10 cellular contexts compared by ENCODE assay signal in the genomic region with DNA sequence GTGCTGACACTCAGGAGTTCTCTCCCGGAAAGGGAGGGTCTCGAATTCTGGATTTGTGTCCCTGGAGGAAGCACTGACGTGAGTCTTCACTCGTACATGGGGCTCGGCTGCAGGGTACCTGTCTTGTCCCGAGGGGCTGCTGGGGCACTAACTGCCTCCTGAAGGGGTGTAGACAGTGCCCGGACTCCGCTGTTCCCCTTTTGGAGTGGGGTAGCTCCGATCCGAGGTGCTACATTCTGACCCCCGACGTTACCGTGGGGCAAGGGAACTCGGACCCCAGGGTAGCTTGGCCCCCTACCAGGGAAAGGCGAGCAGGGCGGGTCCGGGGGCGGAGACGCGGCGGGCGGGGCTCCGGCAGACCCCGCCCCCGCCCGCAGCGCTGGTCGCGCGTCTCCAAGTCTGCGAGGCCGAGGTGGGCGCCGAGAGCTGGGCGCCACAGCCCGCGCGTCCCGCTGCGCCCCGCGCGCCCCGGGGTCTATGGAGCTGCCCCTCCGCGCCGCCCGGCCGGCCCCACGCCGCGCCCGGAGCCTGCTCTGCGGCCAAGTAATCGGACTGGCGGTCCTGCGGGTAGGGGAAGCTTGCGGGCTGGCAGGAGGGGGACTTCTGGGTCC. TPM values are rescaled to one million over a fixed set of nuclear protein-coding genes. Genes with fewer than 3 reads are reported as not detected.
DNase-seq lines count a peak whose midpoint lies in the region; ATAC-seq and TF ChIP-seq lines count a peak whose summit lies in the region.
"Had no signal": no experiment of that assay in that cellular context is flagged by ENCODE, and none has a peak within 500 bp of the region (broad histone marks: within the 10 kb centered on the region; RNA-seq: fewer than 3 reads in every experiment).

A gene with protein sequence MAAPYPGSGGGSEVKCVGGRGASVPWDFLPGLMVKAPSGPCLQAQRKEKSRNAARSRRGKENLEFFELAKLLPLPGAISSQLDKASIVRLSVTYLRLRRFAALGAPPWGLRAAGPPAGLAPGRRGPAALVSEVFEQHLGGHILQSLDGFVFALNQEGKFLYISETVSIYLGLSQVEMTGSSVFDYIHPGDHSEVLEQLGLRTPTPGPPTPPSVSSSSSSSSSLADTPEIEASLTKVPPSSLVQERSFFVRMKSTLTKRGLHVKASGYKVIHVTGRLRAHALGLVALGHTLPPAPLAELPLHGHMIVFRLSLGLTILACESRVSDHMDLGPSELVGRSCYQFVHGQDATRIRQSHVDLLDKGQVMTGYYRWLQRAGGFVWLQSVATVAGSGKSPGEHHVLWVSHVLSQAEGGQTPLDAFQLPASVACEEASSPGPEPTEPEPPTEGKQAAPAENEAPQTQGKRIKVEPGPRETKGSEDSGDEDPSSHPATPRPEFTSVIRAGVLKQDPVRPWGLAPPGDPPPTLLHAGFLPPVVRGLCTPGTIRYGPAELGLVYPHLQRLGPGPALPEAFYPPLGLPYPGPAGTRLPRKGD (plus strand): TSS at position 407 of the 611 bp plus-strand sequence. CDS start 1,211 bp downstream, outside the sequence.

- peaks cover 9% of the 10 kb centered on the region; the same call in 1 of the 2 replicates for H3K27me3 ChIP-seq in BJ (ENCODE audit: control insufficient read depth, insufficient read depth, low read length)
- peaks cover 61% of the 10 kb centered on the region for H3K27me3 ChIP-seq in HUES64 (ENCODE audit: insufficient read depth, low read length)
- H3K27me3 ChIP-seq in ectodermal cell (ENCODE audit: control insufficient read depth, insufficient read depth, low read length, poor library complexity, severe bottlenecking) = peaks cover 65% of the 10 kb centered on the region

- CTCF ChIA-PET in BJ (lab: Yijun Ruan, JAX) = interaction anchor here (0.6 to 1.9 kb wide), 5 partner anchors 11 to 60 kb away, joined by 3 to 10 read pairs (median 4); no protein-coding TSS in a partner anchor

- peaks cover 7 to 39% (median 25%) of the 10 kb centered on the region in 5 donors for H3K27me3 Mint-ChIP-seq in naive thymus-derived CD8-positive, alpha-beta T cell

- no peak for TF ChIP-seq CTCF in BJ (IDR thresholded peaks at IDR 0.05; ENCODE audit: insufficient read depth, low read depth, low read length)

- H3K4me1 Mint-ChIP-seq in naive thymus-derived CD8-positive, alpha-beta T cell = peaks cover 5 to 18% (median 13%) of the 10 kb centered on the region in 4 donors

- H3K36me3 ChIP-seq in BJ (ENCODE audit: control insufficient read depth, insufficient read depth, low read length) (no peaks in the 10 kb centered on the region), HUES64 (ENCODE audit: insufficient read depth, low read length) (no peaks in the 10 kb centered on the region), ectodermal cell (ENCODE audit: control insufficient read depth, insufficient read depth, low read length) (no peaks in the 10 kb centered on the region)

- H3K36me3 Mint-ChIP-seq in naive thymus-derived CD8-positive, alpha-beta T cell = no peaks in the 10 kb centered on the region

- H3K9ac ChIP-seq in HUES64 (ENCODE audit: low read depth, low read length) = 0 out of 2 replicates have a peak within 1 kb of the TSS, but pooled peaks have one; percentile 16

- no peak for ATAC-seq in naive thymus-derived CD8-positive, alpha-beta T cell
- ATAC-seq in GM21447 (IDR thresholded peaks at IDR 0.05; ENCODE audit: unreplicated experiment) = no peak

- no peak within 1 kb of the TSS for H3K27ac Mint-ChIP-seq in naive thymus-derived CD8-positive, alpha-beta T cell

- 3% methylated on average over 58 of the region's 58 CpGs for WGBS in HUES64
- 4% methylated on average over 58 of the region's 58 CpGs for WGBS in ectodermal cell, 2 experiments

- H3K4me1 ChIP-seq in HUES64 (ENCODE audit: insufficient read depth, low read length) (peaks cover 7% of the 10 kb centered on the region; the same call in 1 of the 2 replicates), ectodermal cell (ENCODE audit: control insufficient read depth, insufficient read depth, low read length) (peaks cover 6% of the 10 kb centered on the region)

- H3K4me3 ChIP-seq in BJ (ENCODE audit: low read depth, low read length) (peak within 1 kb of the TSS; percentile 47), HUES64 (ENCODE audit: low read length) (peak within 1 kb of the TSS; percentile 55), ectodermal cell (ENCODE audit: insufficient read depth, low read depth, low read length) (peak within 1 kb of the TSS; percentile 25)

- POLR2A ChIA-PET in BJ (lab: Charles Lee) = no interaction called here
- POLR2A ChIA-PET in naive thymus-derived CD8-positive, alpha-beta T cell (lab: Charles Lee) = interaction anchor here (1.2 kb wide), 1 partner anchor 19 kb away, joined by 3 read pairs; no protein-coding TSS in a partner anchor

- peak within 1 kb of the TSS in 8 of 10 donors; percentile 26 to 72 (median 46) for H3K4me3 Mint-ChIP-seq in naive thymus-derived CD8-positive, alpha-beta T cell

- H3K27ac ChIP-seq in HUES64 (ENCODE audit: low read depth, low read length) (no peak within 1 kb of the TSS), ectodermal cell (ENCODE audit: insufficient read depth, low read depth, low read length, poor library complexity, severe bottlenecking) (no peak within 1 kb of the TSS)

- DNase-seq in BJ (ENCODE audit: low read depth) (no peak), COLO829 (ENCODE audit: low spot score) (no peak), mucosa of gallbladder (ENCODE audit: low spot score) (no peak)
- DNase-seq in naive thymus-derived CD8-positive, alpha-beta T cell = no peak
- DNase-seq in activated naive CD4-positive, alpha-beta T cell treated with anti-CD3 and anti-CD28 coated beads, Interleukin-2, amount 50 U/mL, for 16 hours = no peak
- DNase-seq: amygdala, occipital lobe had no signal

- no peaks in the 10 kb centered on the region for H3K9me3 Mint-ChIP-seq in naive thymus-derived CD8-positive, alpha-beta T cell

- H3K9me3 ChIP-seq in HUES64 (ENCODE audit: insufficient read depth, low read depth, low read length) (no peaks in the 10 kb centered on the region), ectodermal cell (ENCODE audit: control insufficient read depth, low read length) (no peaks in the 10 kb centered on the region)

RNA-seq across cellular contexts. Expression of the gene that starts here (rescaled TPM):
- 2.6 and 4.6 TPM in 2 replicates for polyA plus RNA-seq in BJ (2011; rRNA removed)
- polyA minus RNA-seq in BJ (2011; rRNA and poly(A)+ RNA removed) = 1.9 and 2.1 TPM in 2 replicates
- 4.2 TPM for polyA plus RNA-seq in HUES64 (2013, experiment 1 of 2)
- 6.7 TPM for polyA plus RNA-seq in HUES64 (2013, experiment 2 of 2)
- polyA plus RNA-seq in ectodermal cell (2013, experiment 1 of 4) = 6.0 TPM
- polyA plus RNA-seq in ectodermal cell (2013, experiment 2 of 4) = 8.2 TPM
- 5.7 TPM for polyA plus RNA-seq in ectodermal cell (2013, experiment 3 of 4)
- 6.0 TPM for polyA plus RNA-seq in ectodermal cell (2013, experiment 4 of 4)
- total RNA-seq in naive thymus-derived CD8-positive, alpha-beta T cell = 1 to 10 TPM in 1 of 2 experiments, under 1 TPM in 1; 0.62 to 1.1 TPM
- under 1 TPM; 0.16 to 0.60 (median 0.22) TPM for polyA plus RNA-seq in naive thymus-derived CD8-positive, alpha-beta T cell
- 0.40 TPM for total RNA-seq in mucosa of gallbladder
